ENCODE assay signal across 9 cellular contexts in the genomic region with DNA sequence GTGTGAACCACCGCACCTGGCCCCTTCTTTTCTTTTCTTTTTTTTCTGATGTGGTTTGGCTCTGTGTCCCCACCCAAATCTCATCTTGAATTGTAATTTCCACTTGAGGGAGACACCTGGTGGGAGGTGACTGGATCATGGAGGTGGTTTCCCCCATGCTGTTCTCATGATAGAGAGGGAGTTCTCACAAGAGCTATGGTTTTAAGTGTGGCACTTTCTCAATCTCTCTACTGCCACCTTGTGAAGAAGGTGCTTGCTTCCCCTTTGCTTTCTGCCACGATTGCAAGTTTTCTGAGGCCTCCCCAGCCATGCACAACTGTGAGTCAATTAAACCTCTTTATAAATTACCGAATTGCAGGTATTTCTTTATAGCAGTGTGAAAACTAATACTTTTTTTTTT. TPM values are rescaled to one million over a fixed set of nuclear protein-coding genes. Genes with fewer than 3 reads are reported as not detected.
A peak's percentile ranks its signal among the peaks of the same experiment; 100 is the strongest.
DNase-seq lines count a peak whose midpoint lies in the region; ATAC-seq and TF ChIP-seq lines count a peak whose summit lies in the region.
"Had no signal": no experiment of that assay in that cellular context is flagged by ENCODE, and none has a peak within 500 bp of the region (broad histone marks: within the 10 kb centered on the region; RNA-seq: fewer than 3 reads in every experiment).

No MANE protein-coding gene starts in this region.

- peaks cover 5% of the 10 kb centered on the region for H3K4me1 ChIP-seq in CD8-positive, alpha-beta T cell (ENCODE audit: insufficient read depth, low read length)

- TF ChIP-seq CTCF in CD8-positive, alpha-beta T cell (IDR thresholded peaks at IDR 0.05), result no peak
- peak; percentile 19 for TF ChIP-seq CTCF in SU-DHL-6 (IDR thresholded peaks at IDR 0.05; ENCODE audit: insufficient read depth, low read length, poor library complexity, severe bottlenecking)
- no peak for TF ChIP-seq CTCF in glutamatergic neuron (IDR thresholded peaks at IDR 0.05; ENCODE audit: partially characterized antibody, unreplicated experiment)

- peaks cover 2% of the 10 kb centered on the region for H3K27me3 Mint-ChIP-seq in CD8-positive, alpha-beta T cell (ENCODE audit: low read depth)
- H3K27me3 Mint-ChIP-seq in glutamatergic neuron (ENCODE audit: unreplicated experiment), result peaks cover 2% of the 10 kb centered on the region

- H4K20me1 ChIP-seq in SU-DHL-6 (ENCODE audit: low read depth, low read length), result no peaks in the 10 kb centered on the region

- no peak for DNase-seq in CD8-positive, alpha-beta T cell
- DNase-seq in HT1080 (ENCODE audit: low read depth), result peak; percentile 41
- DNase-seq in iris pigment epithelial cell (ENCODE audit: low read depth), result peak; percentile 53
- no peak for DNase-seq in AG20443 (ENCODE audit: low spot score)
- DNase-seq in glutamatergic neuron, result no peak
- DNase-seq in NCI-H128 (lab: John Stamatoyannopoulos, UW; ENCODE audit: unreplicated experiment), result no peak
- DNase-seq: activated T-cell treated with anti-CD3 and anti-CD28 coated beads, Interleukin-2, amount 50 U/mL, for 4 hours had no signal

- H3K36me3 Mint-ChIP-seq in CD8-positive, alpha-beta T cell, result no peaks in the 10 kb centered on the region
- H3K36me3 Mint-ChIP-seq in glutamatergic neuron (ENCODE audit: unreplicated experiment), result no peaks in the 10 kb centered on the region

- H3F3A ChIP-seq in SU-DHL-6 (ENCODE audit: insufficient read depth), result no peaks in the 10 kb centered on the region

- H3K4me3 Mint-ChIP-seq in CD8-positive, alpha-beta T cell, result no peak overlapping the region
- H3K4me3 Mint-ChIP-seq in glutamatergic neuron (ENCODE audit: unreplicated experiment), result no peak overlapping the region
- H3K4me3 Mint-ChIP-seq: activated T-cell treated with anti-CD3 and anti-CD28 coated beads, Interleukin-2, amount 50 U/mL, for 4 hours had no signal

- H3K27me3 ChIP-seq in CD8-positive, alpha-beta T cell (ENCODE audit: insufficient read depth, low read length), result no peaks in the 10 kb centered on the region
- H3K27me3 ChIP-seq in SU-DHL-6 (ENCODE audit: low read length), result no peaks in the 10 kb centered on the region

- intact Hi-C loops in CD8-positive, alpha-beta T cell (cut with DNase I, micrococcal nuclease), result loop anchor here in 1 of 2 experiments (10.0 kb wide), 1 partner anchor 497 kb away; no protein-coding TSS in a partner anchor

- H3K27ac ChIP-seq in CD8-positive, alpha-beta T cell (ENCODE audit: low read depth, low read length), result no peak overlapping the region
- H3K27ac ChIP-seq in SU-DHL-6 (ENCODE audit: low read depth, low read length), result no peak overlapping the region

- no peaks in the 10 kb centered on the region for H3K9me3 ChIP-seq in CD8-positive, alpha-beta T cell (ENCODE audit: low read length)
- H3K9me3 ChIP-seq in SU-DHL-6 (ENCODE audit: insufficient read depth, low read length), result no peaks in the 10 kb centered on the region

- no peaks in the 10 kb centered on the region for H3K79me2 ChIP-seq in SU-DHL-6 (ENCODE audit: insufficient read depth, low read length)

- no peaks in the 10 kb centered on the region for H3K9me3 Mint-ChIP-seq in CD8-positive, alpha-beta T cell
- H3K9me3 Mint-ChIP-seq in glutamatergic neuron (ENCODE audit: unreplicated experiment), result peaks cover 2% of the 10 kb centered on the region
- H3K9me3 Mint-ChIP-seq: activated T-cell treated with anti-CD3 and anti-CD28 coated beads, Interleukin-2, amount 50 U/mL, for 4 hours had no signal

- H2AFZ ChIP-seq in SU-DHL-6 (ENCODE audit: low read depth, low read length, severe bottlenecking), result no peak overlapping the region

- no peak overlapping the region for H3K4me3 ChIP-seq in CD8-positive, alpha-beta T cell (ENCODE audit: low read depth, low read length)
- H3K4me3 ChIP-seq in SU-DHL-6 (ENCODE audit: insufficient read depth, low read length, poor library complexity, severe bottlenecking), result no peak overlapping the region

- peak; percentile 72 for ATAC-seq in CD8-positive, alpha-beta T cell
- no peak for ATAC-seq in HG02970 (IDR thresholded peaks at IDR 0.05; ENCODE audit: low FRiP score, unreplicated experiment)

- no peak overlapping the region for H3K4me2 ChIP-seq in SU-DHL-6 (ENCODE audit: low read depth, low read length, poor library complexity, severe bottlenecking)

- no peaks in the 10 kb centered on the region for H3K9me2 ChIP-seq in SU-DHL-6 (replicated peaks; ENCODE audit: insufficient read depth, low read length)

- no peak overlapping the region for H3K27ac Mint-ChIP-seq in CD8-positive, alpha-beta T cell
- no peak overlapping the region for H3K27ac Mint-ChIP-seq in glutamatergic neuron (ENCODE audit: unreplicated experiment)

- H3K4me1 Mint-ChIP-seq in CD8-positive, alpha-beta T cell (ENCODE audit: low read depth), result peaks cover 13% of the 10 kb centered on the region
- peaks cover 1% of the 10 kb centered on the region for H3K4me1 Mint-ChIP-seq in glutamatergic neuron (ENCODE audit: low read depth, unreplicated experiment)

- POLR2A ChIA-PET in CD8-positive, alpha-beta T cell (lab: Charles Lee), result no interaction called here

- CTCF ChIA-PET in CD8-positive, alpha-beta T cell (lab: Charles Lee), result no interaction called here

- no peaks in the 10 kb centered on the region for H3K36me3 ChIP-seq in CD8-positive, alpha-beta T cell (ENCODE audit: insufficient read depth, low read length)
- H3K36me3 ChIP-seq in SU-DHL-6 (ENCODE audit: low read length), result no peaks in the 10 kb centered on the region

- H3K9ac ChIP-seq in SU-DHL-6 (ENCODE audit: low read length), result no peak overlapping the region

RNA-seq across cellular contexts. Expression of a gene that starts 4.9 kb away (rescaled TPM):
- total RNA-seq in CD8-positive, alpha-beta T cell, result under 1 TPM in 1 of 2 experiments, not detected in 1; 0.17 TPM
- 5.3 and 7.4 TPM in 2 replicates for total RNA-seq in HT1080 (2014; rRNA removed; shearing (Covaris generic))
- 3.8 and 4.5 TPM in 2 replicates for polyA plus RNA-seq in HT1080 (2015; cell fraction: cytosol; rRNA removed)
- 5.4 and 6.1 TPM in 2 replicates for polyA plus RNA-seq in HT1080 (2015; cell fraction: nucleus; rRNA removed)
- 4.1 TPM for total RNA-seq in glutamatergic neuron (ENCODE audit: unreplicated experiment)

RNA-seq across cellular contexts. Expression of a gene that starts 10.3 kb away (rescaled TPM):
- 10 to 100 TPM; 39.7 to 47.0 TPM for total RNA-seq in CD8-positive, alpha-beta T cell
- total RNA-seq in HT1080 (2014; rRNA removed; shearing (Covaris generic)), result 178 and 181 TPM in 2 replicates
- polyA plus RNA-seq in HT1080 (2015; cell fraction: cytosol; rRNA removed), result 93.7 and 96.2 TPM in 2 replicates
- polyA plus RNA-seq in HT1080 (2015; cell fraction: nucleus; rRNA removed), result 104 and 111 TPM in 2 replicates
- 40.6 TPM for total RNA-seq in glutamatergic neuron (ENCODE audit: unreplicated experiment)

RNA-seq across cellular contexts. Expression of a gene that starts 27.6 kb away (rescaled TPM):
- total RNA-seq in CD8-positive, alpha-beta T cell, result not detected
- total RNA-seq in HT1080 (2014; rRNA removed; shearing (Covaris generic)), result not detected in 2 replicates
- polyA plus RNA-seq in HT1080 (2015; cell fraction: cytosol; rRNA removed), result not detected in 2 replicates
- 0.15 TPM in 1 of 2 replicates, not detected in the other for polyA plus RNA-seq in HT1080 (2015; cell fraction: nucleus; rRNA removed)
- total RNA-seq in glutamatergic neuron (ENCODE audit: unreplicated experiment), result 1.8 TPM

RNA-seq across cellular contexts. Expression of a gene that starts 33.5 kb away (rescaled TPM):
- total RNA-seq in CD8-positive, alpha-beta T cell, result 1 to 10 TPM; 3.7 to 4.2 TPM
- 34.7 and 40.0 TPM in 2 replicates for total RNA-seq in HT1080 (2014; rRNA removed; shearing (Covaris generic))
- polyA plus RNA-seq in HT1080 (2015; cell fraction: cytosol; rRNA removed), result 12.8 and 13.7 TPM in 2 replicates
- 14.1 and 17.2 TPM in 2 replicates for polyA plus RNA-seq in HT1080 (2015; cell fraction: nucleus; rRNA removed)
- total RNA-seq in glutamatergic neuron (ENCODE audit: unreplicated experiment), result 5.0 TPM

RNA-seq across cellular contexts. Expression of a gene that starts 55.5 kb away (rescaled TPM):
- total RNA-seq in CD8-positive, alpha-beta T cell, result not detected
- not detected in 2 replicates for total RNA-seq in HT1080 (2014; rRNA removed; shearing (Covaris generic))
- not detected in 2 replicates for polyA plus RNA-seq in HT1080 (2015; cell fraction: cytosol; rRNA removed)
- polyA plus RNA-seq in HT1080 (2015; cell fraction: nucleus; rRNA removed), result not detected in 2 replicates
- not detected for total RNA-seq in glutamatergic neuron (ENCODE audit: unreplicated experiment)
- total RNA-seq: activated T-cell treated with anti-CD3 and anti-CD28 coated beads, Interleukin-2, amount 50 U/mL, for 4 hours had no signal

Comparison
In these comparisons a context has a peak if more than half of its experiments do, and no peak if none do; other contexts are left out.
1. DNase-seq: peak in HT1080 (single experiment) and iris pigment epithelial cell (single experiment); none in CD8-positive, alpha-beta T cell (0 of 7), AG20443 (single experiment), glutamatergic neuron (single experiment) and NCI-H128 (single experiment).